ENCODE assay signal across 11 cellular contexts in the genomic region with DNA sequence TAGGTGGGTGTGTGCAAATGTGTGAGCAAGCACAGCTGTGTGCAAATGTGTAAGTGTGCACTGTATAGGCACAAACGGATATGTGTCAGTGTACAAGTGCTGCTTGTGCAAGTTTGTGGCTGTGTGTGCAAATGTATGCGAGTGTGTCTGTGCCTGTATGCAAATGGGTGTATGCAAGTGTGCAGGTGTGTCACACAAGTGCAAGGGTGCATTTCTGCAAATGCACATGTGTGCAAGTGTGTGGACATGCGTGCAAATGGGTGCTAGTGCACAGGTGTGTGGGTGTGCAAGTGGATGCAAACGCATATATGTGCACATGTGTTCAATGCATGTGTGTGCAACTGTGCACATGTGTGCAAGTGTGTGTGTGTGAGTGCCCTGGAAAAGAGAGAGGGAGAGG.
DNase-seq lines count a peak whose midpoint lies in the region; ATAC-seq and TF ChIP-seq lines count a peak whose summit lies in the region.
"Had no signal": no experiment of that assay in that cellular context is flagged by ENCODE, and none has a peak within 500 bp of the region (broad histone marks: within the 10 kb centered on the region; RNA-seq: fewer than 3 reads in every experiment).

No MANE protein-coding gene starts in this region.

- ATAC-seq in aorta (ENCODE audit: low FRiP score): no peak
- ATAC-seq in HG02870 (IDR thresholded peaks at IDR 0.05; ENCODE audit: unreplicated experiment): no peak
- no peak for ATAC-seq in HG02885 (IDR thresholded peaks at IDR 0.05; ENCODE audit: poor library complexity, unreplicated experiment)

- peak overlapping the region; percentile 81 for H3K18ac ChIP-seq in neuronal stem cell (ENCODE audit: low read length)

- POLR2A ChIA-PET in CD8-positive, alpha-beta memory T cell (lab: Charles Lee): interaction anchor here (0.6 to 3.4 kb wide), 6 partner anchors 38 to 859 kb away, joined by 3 to 68 read pairs (median 4); partner anchors contain the start of gene TNRC6C

- H3K4me3 ChIP-seq in CD8-positive, alpha-beta memory T cell (ENCODE audit: low read length): peak overlapping the region; percentile 70
- H3K4me3 ChIP-seq in neuronal stem cell (ENCODE audit: low read length in 2 of 2): peak overlapping the region in 1 of 2 donors; percentile 13
- no peak overlapping the region for H3K4me3 ChIP-seq in aorta (ENCODE audit: low read length in 2 of 2)

- DNase-seq in CD8-positive, alpha-beta memory T cell: no peak
- DNase-seq in neuronal stem cell (ENCODE audit: low spot score) (no peak), NCI-H1436 (lab: John Stamatoyannopoulos, UW) (no peak), aorta (no peak)
- DNase-seq: cerebellar nuclear complex, NCI-H524 treated with DMSO at 0.1 percent for 48 hours had no signal

- no peak overlapping the region for H3K4me2 ChIP-seq in neuronal stem cell (ENCODE audit: insufficient read depth, low read length, poor library complexity, severe bottlenecking)

- no peaks in the 10 kb centered on the region for H3K9me3 ChIP-seq in CD8-positive, alpha-beta memory T cell (ENCODE audit: low read length)
- no peaks in the 10 kb centered on the region for H3K9me3 ChIP-seq in neuronal stem cell (replicated peaks in 1 of 2; ENCODE audit: control insufficient read depth in 2 of 2, insufficient read depth in 1 of 2, low read depth in 1 of 2, low read length in 2 of 2)
- H3K9me3 ChIP-seq in aorta (ENCODE audit: control insufficient read depth, low read length): no peaks in the 10 kb centered on the region
- H3K9me3 ChIP-seq: SK-N-SH had no signal

- H3K27ac ChIP-seq in CD8-positive, alpha-beta memory T cell (ENCODE audit: low read depth, low read length): peak overlapping the region; percentile 88
- H3K27ac ChIP-seq in neuronal stem cell (replicated peaks; ENCODE audit: low read length) (no peak overlapping the region), aorta (ENCODE audit: low read depth in 1 of 2, low read length in 2 of 2) (no peak overlapping the region)

- H2AFZ ChIP-seq in neuronal stem cell (ENCODE audit: low read length): no peak overlapping the region

- peaks cover 0 to 2% of the 10 kb centered on the region in 2 donors for H3K27me3 Mint-ChIP-seq in CD8-positive, alpha-beta memory T cell
- H3K27me3 Mint-ChIP-seq in IgD-negative memory B cell (peaks cover 14% of the 10 kb centered on the region), brain (peaks cover 3% of the 10 kb centered on the region)

- no peak overlapping the region for H2BK120ac ChIP-seq in neuronal stem cell (ENCODE audit: low read depth, low read length)

- H2BK5ac ChIP-seq in neuronal stem cell (ENCODE audit: low read length): no peak overlapping the region

- no peak overlapping the region for H4K91ac ChIP-seq in neuronal stem cell (ENCODE audit: low read depth, low read length, poor library complexity)

- H3K4me3 Mint-ChIP-seq in CD8-positive, alpha-beta memory T cell: peak overlapping the region; percentile 84 to 94 (median 90)
- H3K4me3 Mint-ChIP-seq in IgD-negative memory B cell (peak overlapping the region; percentile 75 to 90 (median 84)), brain (peak overlapping the region in 3 of 5 experiments; percentile 8 to 54 (median 10))

- H3K9me3 Mint-ChIP-seq in CD8-positive, alpha-beta memory T cell: no peaks in the 10 kb centered on the region
- no peaks in the 10 kb centered on the region for H3K9me3 Mint-ChIP-seq in IgD-negative memory B cell
- peaks cover 0 to 2% (median 0%) of the 10 kb centered on the region in 5 experiments for H3K9me3 Mint-ChIP-seq in brain

- peak overlapping the region; percentile 48 for H2AK5ac ChIP-seq in neuronal stem cell (ENCODE audit: low read depth, low read length)

- H3K4ac ChIP-seq in neuronal stem cell (ENCODE audit: low read length): no peak overlapping the region

- intact Hi-C loops in aorta (cut with DNase I): no loop called here

- H3K27me3 ChIP-seq in CD8-positive, alpha-beta memory T cell (ENCODE audit: insufficient read depth, low read length, poor library complexity, severe bottlenecking): no peaks in the 10 kb centered on the region
- H3K27me3 ChIP-seq in neuronal stem cell (ENCODE audit: control insufficient read depth in 3 of 3, insufficient read depth in 3 of 3, low read depth in 1 of 3, low read length in 3 of 3) (peaks cover 0 to 24% (median 4%) of the 10 kb centered on the region in 3 experiments), aorta (ENCODE audit: control insufficient read depth in 1 of 2, insufficient read depth in 2 of 2, low read length in 1 of 2) (no peaks in the 10 kb centered on the region)

- peaks cover 71 to 95% (median 89%) of the 10 kb centered on the region in 3 donors for H3K4me1 Mint-ChIP-seq in CD8-positive, alpha-beta memory T cell
- peaks cover 29 to 45% (median 39%) of the 10 kb centered on the region in 3 donors for H3K4me1 Mint-ChIP-seq in IgD-negative memory B cell
- H3K4me1 Mint-ChIP-seq in brain: peaks cover 98% of the 10 kb centered on the region

- no peaks in the 10 kb centered on the region for H3K36me3 Mint-ChIP-seq in CD8-positive, alpha-beta memory T cell
- H3K36me3 Mint-ChIP-seq in IgD-negative memory B cell (no peaks in the 10 kb centered on the region), brain (no peaks in the 10 kb centered on the region)

- peak overlapping the region; percentile 56 for H3K14ac ChIP-seq in neuronal stem cell (ENCODE audit: low read length)

- H3K4me1 ChIP-seq in CD8-positive, alpha-beta memory T cell (ENCODE audit: insufficient read depth, low read length): peaks cover 88% of the 10 kb centered on the region
- H3K4me1 ChIP-seq in neuronal stem cell (ENCODE audit: control insufficient read depth in 2 of 2, insufficient read depth in 1 of 2, low read depth in 1 of 2, low read length in 2 of 2) (peaks cover 22% of the 10 kb centered on the region in 2 donors), aorta (ENCODE audit: control insufficient read depth in 1 of 2, insufficient read depth in 2 of 2, low read length in 2 of 2) (no peaks in the 10 kb centered on the region)

- H3K23ac ChIP-seq in neuronal stem cell (ENCODE audit: low read depth, low read length, poor library complexity): peak overlapping the region; percentile 3

- CTCF ChIA-PET in CD8-positive, alpha-beta memory T cell (lab: Charles Lee): interaction anchor here (1.1 to 2.5 kb wide), 6 partner anchors 10 to 482 kb away, joined by 3 to 15 read pairs (median 6); partner anchors contain the start of gene TNRC6C

- peak overlapping the region; percentile 75 for H2BK15ac ChIP-seq in neuronal stem cell (ENCODE audit: low read length)

- no peaks in the 10 kb centered on the region for H3K36me3 ChIP-seq in CD8-positive, alpha-beta memory T cell (ENCODE audit: insufficient read depth, low read length)
- H3K36me3 ChIP-seq in neuronal stem cell (replicated peaks in 1 of 2; ENCODE audit: control insufficient read depth in 2 of 2, insufficient read depth in 2 of 2, low read length in 2 of 2): no peaks in the 10 kb centered on the region
- H3K36me3 ChIP-seq in aorta (ENCODE audit: control insufficient read depth in 1 of 2, insufficient read depth in 2 of 2, low read length in 1 of 2): no peaks in the 10 kb centered on the region

- TF ChIP-seq CTCF in brain (conservative IDR thresholded peaks at IDR 0.05): no peak

- peak overlapping the region; percentile 27 for H3K9ac ChIP-seq in neuronal stem cell (ENCODE audit: low read depth, low read length, poor library complexity)
- H3K9ac ChIP-seq: SK-N-SH had no signal

- H3K79me1 ChIP-seq in neuronal stem cell (ENCODE audit: low read depth, low read length): no peaks in the 10 kb centered on the region

- H2BK12ac ChIP-seq in neuronal stem cell (ENCODE audit: low read length): no peak overlapping the region

- peak overlapping the region; percentile 87 for H4K8ac ChIP-seq in neuronal stem cell (ENCODE audit: low read depth, low read length)

- WGBS in neuronal stem cell (ENCODE audit: extremely low coverage in 2 of 2, insufficient read length in 2 of 2, insufficient replicate concordance in 1 of 2), 2 donors: no CpG with 5 or more reads among the region's 4 CpGs
- WGBS in aorta, 2 donors: 82 to 85% methylated on average over 4 of the region's 4 CpGs

- peak overlapping the region; percentile 98 to 100 (median 99) for H3K27ac Mint-ChIP-seq in CD8-positive, alpha-beta memory T cell
- peak overlapping the region; percentile 93 to 97 (median 95) for H3K27ac Mint-ChIP-seq in IgD-negative memory B cell
- H3K27ac Mint-ChIP-seq in brain: peak overlapping the region; percentile 59 to 100 (median 83)

Comparison
In these comparisons a context has a peak if more than half of its experiments do, and no peak if none do; other contexts are left out.
1. H3K4me3 Mint-ChIP-seq: peak in every context shown above with its lines; median percentile 90 in CD8-positive, alpha-beta memory T cell; 84 in IgD-negative memory B cell; 10 in brain.